ENCODE assay signal across 19 cellular contexts in the genomic region with DNA sequence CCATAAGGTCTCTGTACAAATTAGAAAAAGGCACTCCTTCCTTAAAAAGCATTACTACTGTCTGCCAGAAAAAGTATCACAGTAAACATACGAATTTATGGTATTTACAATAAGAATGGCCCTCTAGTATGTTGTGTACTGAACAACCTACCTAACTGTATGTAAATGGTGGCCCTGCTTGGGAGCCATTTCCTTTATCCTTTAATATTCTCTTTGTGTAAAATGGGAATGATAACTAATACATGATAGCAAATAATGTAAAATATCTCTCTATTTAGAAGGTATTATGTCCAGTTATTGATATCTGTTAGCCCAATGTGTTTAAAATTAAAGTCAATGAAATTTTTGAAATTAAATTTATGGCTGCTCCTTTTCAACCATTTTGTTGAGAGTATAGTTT. TPM values are rescaled to one million over a fixed set of nuclear protein-coding genes. Genes with fewer than 3 reads are reported as not detected.
DNase-seq lines count a peak whose midpoint lies in the region; ATAC-seq, FAIRE-seq and TF ChIP-seq lines count a peak whose summit lies in the region.
"Had no signal": no experiment of that assay in that cellular context is flagged by ENCODE, and none has a peak within 500 bp of the region (broad histone marks: within the 10 kb centered on the region; RNA-seq: fewer than 3 reads in every experiment).

No MANE protein-coding gene starts in this region.

- no peak overlapping the region for H3K27ac ChIP-seq in HepG2 (ENCODE audit: extremely low read length, insufficient read depth, low read length)
- H3K27ac ChIP-seq in right lobe of liver, result no peak overlapping the region
- no peak overlapping the region for H3K27ac ChIP-seq in OCI-LY7 (ENCODE audit: low read depth, low read length, poor library complexity, severe bottlenecking)
- H3K27ac ChIP-seq in endothelial cell of umbilical vein (ENCODE audit: insufficient read depth, low read depth, low read length), result no peak overlapping the region
- H3K27ac ChIP-seq: left ventricle myocardium inferior, ovary, sigmoid colon, vagina had no signal

- H3K4me2 ChIP-seq in HepG2 (ENCODE audit: low read depth, low read length) (peak overlapping the region; percentile 79; the same call in 1 of the 2 replicates), OCI-LY7 (ENCODE audit: low read length) (peak overlapping the region; percentile 77), endothelial cell of umbilical vein (ENCODE audit: insufficient read depth, low read length) (peak overlapping the region; percentile 99)

- H3K9me3 ChIP-seq in HepG2 (ENCODE audit: low read length), result no peaks in the 10 kb centered on the region
- H3K9me3 ChIP-seq in right lobe of liver, result no peaks in the 10 kb centered on the region
- H3K9me3 ChIP-seq in OCI-LY7 (ENCODE audit: low read length), result no peaks in the 10 kb centered on the region
- H3K9me3 ChIP-seq in endothelial cell of umbilical vein (replicated peaks; ENCODE audit: control insufficient read depth, insufficient read depth, low read length), result no peaks in the 10 kb centered on the region
- H3K9me3 ChIP-seq: left ventricle myocardium inferior, ovary, sigmoid colon, vagina had no signal

- H2AFZ ChIP-seq in HepG2 (ENCODE audit: low read length) (no peak overlapping the region), OCI-LY7 (ENCODE audit: low read length) (no peak overlapping the region), endothelial cell of umbilical vein (ENCODE audit: low read depth, low read length) (no peak overlapping the region)

- no peak for TF ChIP-seq POLR2A in HepG2 (IDR thresholded peaks at IDR 0.05; ENCODE audit: insufficient read depth in 1 of 2, low read depth in 2 of 2, low read length in 2 of 2)
- TF ChIP-seq POLR2A in right lobe of liver (IDR thresholded peaks at IDR 0.05), result no peak
- TF ChIP-seq POLR2A in endothelial cell of umbilical vein (IDR thresholded peaks at IDR 0.05; ENCODE audit: low read depth, low read length), result no peak

- H3K27me3 ChIP-seq in HepG2 (ENCODE audit: control insufficient read depth in 1 of 2, insufficient read depth in 2 of 2, low read length in 2 of 2), result no peaks in the 10 kb centered on the region; a peak in 1 of 5 replicates
- no peaks in the 10 kb centered on the region for H3K27me3 ChIP-seq in right lobe of liver
- H3K27me3 ChIP-seq in endothelial cell of umbilical vein (ENCODE audit: control insufficient read depth in 2 of 2, insufficient read depth in 2 of 2, low read length in 2 of 2), result no peaks in the 10 kb centered on the region
- H3K27me3 ChIP-seq: ovary, sigmoid colon, vagina had no signal

- FAIRE-seq in HepG2 (lab: Jason Lieb, UNC) (no peak), endothelial cell of umbilical vein (lab: Jason Lieb, UNC) (no peak)

- CTCF ChIA-PET in HepG2 (lab: Yijun Ruan, JAX; ENCODE audit: low intra/inter-chr PET ratio, low total read pairs) (no interaction called here), OCI-LY7 (lab: Charles Lee; ENCODE audit: unreplicated experiment) (no interaction called here), endothelial cell of umbilical vein (lab: Charles Lee) (interaction anchor here (1.3 kb wide), 1 partner anchor 46 kb away, joined by 5 read pairs; no protein-coding TSS in a partner anchor)

- peaks cover 24% of the 10 kb centered on the region for H3K4me1 ChIP-seq in HepG2 (ENCODE audit: insufficient read depth, low read length)
- peaks cover 0 to 26% (median 0%) of the 10 kb centered on the region in 4 donors for H3K4me1 ChIP-seq in right lobe of liver
- H3K4me1 ChIP-seq in OCI-LY7 (ENCODE audit: insufficient read depth, low read length, poor library complexity, severe bottlenecking), result peaks cover 42% of the 10 kb centered on the region
- peaks cover 14% of the 10 kb centered on the region for H3K4me1 ChIP-seq in endothelial cell of umbilical vein (ENCODE audit: control insufficient read depth, extremely low read depth, insufficient read depth, low read length)

- in situ Hi-C loops in HepG2 (cut with HindIII; ENCODE audit: extremely low pct_ligation_motif_present, low pct_unique_long_range_greater_than_20kb), result no loop called here

- H3K36me3 ChIP-seq in HepG2 (replicated peaks in 1 of 2; ENCODE audit: control insufficient read depth in 1 of 2, insufficient read depth in 2 of 2, low read length in 2 of 2) (peaks cover 7 to 24% of the 10 kb centered on the region in 2 experiments; a peak in 3 of 5 replicates), right lobe of liver (peaks cover 0 to 22% (median 0%) of the 10 kb centered on the region in 4 donors), OCI-LY7 (ENCODE audit: insufficient read depth, low read length) (peaks cover 88% of the 10 kb centered on the region), endothelial cell of umbilical vein (ENCODE audit: control insufficient read depth in 2 of 2, extremely low read depth in 1 of 2, insufficient read depth in 2 of 2, low read length in 2 of 2) (peaks cover 0 to 14% of the 10 kb centered on the region in 2 experiments)
- H3K36me3 ChIP-seq: ovary had no signal

- H3K27ac Mint-ChIP-seq in stimulated activated effector memory CD8-positive, alpha-beta T cell treated with anti-CD3 and anti-CD28 coated beads, Interleukin-12 subunit alpha, Interleukin-12 subunit beta, amount 100 ng/mL, for 72 hours, result no peak overlapping the region
- H3K27ac Mint-ChIP-seq: activated naive CD8-positive, alpha-beta T cell treated with anti-CD3 and anti-CD28 coated beads, Interleukin-2, amount 10 ng/mL, durations not matched to agents 7 days and 5 days had no signal

- TF ChIP-seq EP300 in HepG2 (IDR thresholded peaks at IDR 0.05; ENCODE audit: low read depth in 2 of 2, low read length in 2 of 2), result no peak
- no peak for TF ChIP-seq EP300 in HepG2 (CRISPR knock-in tag; IDR thresholded peaks at IDR 0.05; ENCODE audit: borderline replicate concordance)

- BruUV-seq in HepG2 (replicated peaks; lab: Mats Ljungman, UMichigan) (no TSS peak), OCI-LY7 (replicated peaks; lab: Mats Ljungman, UMichigan) (no TSS peak), endothelial cell of umbilical vein (replicated peaks; lab: Mats Ljungman, UMichigan) (no TSS peak)

- no peaks in the 10 kb centered on the region for H3K9me2 ChIP-seq in OCI-LY7 (ENCODE audit: insufficient read depth, low read length)

- H4K20me1 ChIP-seq in HepG2 (ENCODE audit: insufficient read depth, low read length) (peaks cover 32% of the 10 kb centered on the region), OCI-LY7 (ENCODE audit: insufficient read depth, low read length) (peaks cover 47% of the 10 kb centered on the region), endothelial cell of umbilical vein (replicated peaks; ENCODE audit: control insufficient read depth, extremely low read depth, insufficient read depth, low read length) (no peaks in the 10 kb centered on the region)

- dilution Hi-C loops in endothelial cell of umbilical vein (cut with MboI; ENCODE audit: extremely low pct_ligation_motif_present, low sequenced_read_pairs), result no loop called here

- POLR2A ChIA-PET in HepG2 (lab: Yijun Ruan, JAX) (no interaction called here), OCI-LY7 (lab: Charles Lee) (interaction anchor here (0.6 to 1.3 kb wide), 4 partner anchors 9 to 1049 kb away, joined by 3 to 4 read pairs (median 3); no protein-coding TSS in a partner anchor), endothelial cell of umbilical vein (lab: Charles Lee) (no interaction called here)

- H3K9ac ChIP-seq in HepG2 (ENCODE audit: insufficient read depth, low read depth, low read length) (no peak overlapping the region), endothelial cell of umbilical vein (replicated peaks; ENCODE audit: extremely low read depth, insufficient read depth, low read length) (no peak overlapping the region)

- no peak for ATAC-seq in HepG2
- no peak for ATAC-seq in right lobe of liver
- no peak for ATAC-seq in stimulated activated effector memory CD8-positive, alpha-beta T cell treated with anti-CD3 and anti-CD28 coated beads, Interleukin-12 subunit alpha, Interleukin-12 subunit beta, amount 100 ng/mL, for 72 hours
- ATAC-seq: HCT116, Panc1 had no signal

- H3K4me1 Mint-ChIP-seq in stimulated activated effector memory CD8-positive, alpha-beta T cell treated with anti-CD3 and anti-CD28 coated beads, Interleukin-12 subunit alpha, Interleukin-12 subunit beta, amount 100 ng/mL, for 72 hours, result peaks cover 19% of the 10 kb centered on the region

- TF ChIP-seq CTCF in HepG2 (CRISPR knock-in tag; IDR thresholded peaks at IDR 0.05) (no peak), right lobe of liver (IDR thresholded peaks at IDR 0.05) (no peak), OCI-LY7 (conservative IDR thresholded peaks at IDR 0.05; ENCODE audit: low read length) (no peak), endothelial cell of umbilical vein (IDR thresholded peaks at IDR 0.05; ENCODE audit: extremely low read depth in 1 of 2, insufficient read depth in 1 of 2, low read depth in 1 of 2, low read length in 2 of 2) (no peak)

- DNase-seq in HepG2 (ENCODE audit: low spot score), result no peak
- no peak for DNase-seq in right lobe of liver
- no peak for DNase-seq in OCI-LY7 (ENCODE audit: low spot score)
- DNase-seq in endothelial cell of umbilical vein (ENCODE audit: low read depth, low spot score), result no peak
- DNase-seq in stimulated activated effector memory CD8-positive, alpha-beta T cell treated with anti-CD3 and anti-CD28 coated beads, Interleukin-12 subunit alpha, Interleukin-12 subunit beta, amount 100 ng/mL, for 72 hours (ENCODE audit: low spot score in 2 of 2), result no peak
- no peak for DNase-seq in NCI-H2227 (lab: John Stamatoyannopoulos, UW; ENCODE audit: unreplicated experiment)
- no peak for DNase-seq in NK-92 treated with Interleukin-12 subunit alpha and Interleukin-12 subunit beta, amount 100 ng/mL, for 24 hours (lab: John Stamatoyannopoulos, UW)
- DNase-seq in LoVo (ENCODE audit: low spot score), result no peak
- DNase-seq: activated CD4-positive, alpha-beta T cell treated with anti-CD3 and anti-CD28 coated beads, Interleukin-2, amount 10 ng/mL, durations not matched to agents 24 days and 14 days; activated naive CD8-positive, alpha-beta T cell treated with anti-CD3 and anti-CD28 coated beads, Interleukin-2, amount 10 ng/mL, durations not matched to agents 7 days and 5 days; KG1; left ventricle myocardium inferior; NCI-H69; ovary; sigmoid colon; stimulated activated CD4-positive, alpha-beta T cell treated with anti-CD3 and anti-CD28 coated beads, Interleukin-2, amount 100 ng/mL, for 24 hours had no signal

- intact Hi-C loops in HepG2 (cut with micrococcal nuclease; ENCODE audit: unreplicated experiment), result no loop called here
- intact Hi-C loops in right lobe of liver (cut with DNase I), result no loop called here
- intact Hi-C loops in OCI-LY7 (cut with micrococcal nuclease; ENCODE audit: unreplicated experiment), result no loop called here
- intact Hi-C loops in endothelial cell of umbilical vein (cut with micrococcal nuclease), result no loop called here

- H3K9me1 ChIP-seq in endothelial cell of umbilical vein (replicated peaks; ENCODE audit: control insufficient read depth, extremely low read depth, insufficient read depth, low read length), result no peaks in the 10 kb centered on the region

- no peaks in the 10 kb centered on the region for H3K9me3 Mint-ChIP-seq in stimulated activated effector memory CD8-positive, alpha-beta T cell treated with anti-CD3 and anti-CD28 coated beads, Interleukin-12 subunit alpha, Interleukin-12 subunit beta, amount 100 ng/mL, for 72 hours
- H3K9me3 Mint-ChIP-seq: activated CD4-positive, alpha-beta T cell treated with anti-CD3 and anti-CD28 coated beads, Interleukin-2, amount 10 ng/mL, durations not matched to agents 24 days and 14 days; activated naive CD8-positive, alpha-beta T cell treated with anti-CD3 and anti-CD28 coated beads, Interleukin-2, amount 10 ng/mL, durations not matched to agents 7 days and 5 days had no signal

- peaks cover 90% of the 10 kb centered on the region for H3K36me3 Mint-ChIP-seq in stimulated activated effector memory CD8-positive, alpha-beta T cell treated with anti-CD3 and anti-CD28 coated beads, Interleukin-12 subunit alpha, Interleukin-12 subunit beta, amount 100 ng/mL, for 72 hours

- TF ChIP-seq RAD21 in HepG2 (CRISPR knock-in tag; IDR thresholded peaks at IDR 0.05), result no peak

- H3K4me3 ChIP-seq in HepG2 (replicated peaks in 1 of 3; ENCODE audit: insufficient read depth in 1 of 3, low read depth in 2 of 3, low read length in 3 of 3) (no peak overlapping the region), right lobe of liver (no peak overlapping the region), OCI-LY7 (ENCODE audit: low read depth, low read length, poor library complexity, severe bottlenecking) (peak overlapping the region; percentile 87), endothelial cell of umbilical vein (replicated peaks in 1 of 3; ENCODE audit: insufficient read depth in 1 of 3, low read depth in 1 of 3, low read length in 3 of 3) (no peak overlapping the region)
- H3K4me3 ChIP-seq: left ventricle myocardium inferior, ovary, sigmoid colon, vagina had no signal

- WGBS in HepG2 (ENCODE audit: low lambda C conversion rate), result 100% methylated on average over 1 of the region's 1 CpG
- WGBS in right lobe of liver (ENCODE audit: insufficient coverage, low coverage, low lambda C conversion rate, missing lambda C conversion rate), result 75% methylated on average over 1 of the region's 1 CpG

- H3K4me3 Mint-ChIP-seq in stimulated activated effector memory CD8-positive, alpha-beta T cell treated with anti-CD3 and anti-CD28 coated beads, Interleukin-12 subunit alpha, Interleukin-12 subunit beta, amount 100 ng/mL, for 72 hours, result peak overlapping the region; percentile 99

- H3K79me2 ChIP-seq in HepG2 (ENCODE audit: insufficient read depth, low read length) (peaks cover 92% of the 10 kb centered on the region), OCI-LY7 (ENCODE audit: insufficient read depth, low read depth, low read length) (peaks cover 100% of the 10 kb centered on the region), endothelial cell of umbilical vein (ENCODE audit: control insufficient read depth, insufficient read depth, low read length) (peaks cover 96% of the 10 kb centered on the region)

RNA-seq across cellular contexts. Expression of gene DR1, which starts 5.2 kb away (rescaled TPM):
- 42.3 and 54.7 TPM in 2 replicates for total RNA-seq in HepG2 (2016; rRNA removed; fragmentation: Illumina TruSeq; extraction: Trizol)
- total RNA-seq in HepG2 (2016; cell fraction: cytosol; rRNA removed; fragmentation: Illumina TruSeq; extraction: Trizol; ENCODE audit: low read depth), result 8.3 and 8.9 TPM in 2 replicates
- total RNA-seq in HepG2 (2016; cell fraction: insoluble cytoplasmic fraction; rRNA removed; fragmentation: Illumina TruSeq; extraction: Trizol), result 40.3 and 56.8 TPM in 2 replicates
- total RNA-seq in HepG2 (2016; cell fraction: membrane; rRNA removed; fragmentation: Illumina TruSeq; extraction: Trizol), result 33.3 and 35.5 TPM in 2 replicates
- 26.3 and 27.4 TPM in 2 replicates for total RNA-seq in HepG2 (2016; cell fraction: nucleus; rRNA removed; fragmentation: Illumina TruSeq; extraction: Trizol)
- 15.7 and 17.8 TPM in 2 replicates for polyA plus RNA-seq in HepG2 (2011; rRNA removed)
- 7.5 and 10.7 TPM in 2 replicates for polyA plus RNA-seq in HepG2 (2011; cell fraction: cytosol; rRNA removed)
- polyA plus RNA-seq in HepG2 (2011; cell fraction: nucleus; rRNA removed), result 4.2 and 5.7 TPM in 2 replicates
- polyA plus RNA-seq in HepG2 (2012), result 21.7 and 21.9 TPM in 2 replicates
- polyA plus RNA-seq in HepG2 (2016; cell fraction: cytosol; fragmentation: Illumina TruSeq; extraction: Trizol; ENCODE audit: low read depth), result 6.9 and 9.7 TPM in 2 replicates
- 45.0 and 48.3 TPM in 2 replicates for polyA plus RNA-seq in HepG2 (2016; cell fraction: insoluble cytoplasmic fraction; fragmentation: Illumina TruSeq; extraction: Trizol; ENCODE audit: low read depth)
- 20.9 and 24.4 TPM in 2 replicates for polyA plus RNA-seq in HepG2 (2016; cell fraction: membrane; fragmentation: Illumina TruSeq; extraction: Trizol; ENCODE audit: low read depth)
- polyA plus RNA-seq in HepG2 (2016; cell fraction: nucleus; fragmentation: Illumina TruSeq; extraction: Trizol; ENCODE audit: insufficient read depth, low read depth), result 23.2 and 23.5 TPM in 2 replicates
- polyA minus RNA-seq in HepG2 (2011; rRNA and poly(A)+ RNA removed; ENCODE audit: low replicate concordance), result 25.8 and 45.3 TPM in 2 replicates
- 25.3 and 30.3 TPM in 2 replicates for polyA minus RNA-seq in HepG2 (2011; cell fraction: cytosol; rRNA and poly(A)+ RNA removed)
- 21.6 and 26.0 TPM in 2 replicates for polyA minus RNA-seq in HepG2 (2011; cell fraction: nucleus; rRNA and poly(A)+ RNA removed)
- 10 to 100 TPM; 15.7 to 26.7 (median 17.7) TPM for total RNA-seq in right lobe of liver
- 61.3 and 81.3 TPM in 2 replicates for total RNA-seq in OCI-LY7 (2014; rRNA removed; shearing (Covaris generic))
- total RNA-seq in OCI-LY7 (2022), result 90.4 and 102 TPM in 2 replicates
- total RNA-seq in endothelial cell of umbilical vein, result 49.4 and 52.2 TPM in 2 replicates
- polyA plus RNA-seq in endothelial cell of umbilical vein, result 9.1 and 11.7 TPM in 2 replicates
- 20.7 and 20.8 TPM in 2 replicates for polyA plus RNA-seq in endothelial cell of umbilical vein (2011; cell fraction: cytosol; rRNA removed)
- polyA plus RNA-seq in endothelial cell of umbilical vein (2011; cell fraction: nucleus; rRNA removed), result 10.1 and 13.6 TPM in 2 replicates
- polyA plus RNA-seq in endothelial cell of umbilical vein (2012), result 27.8 and 40.9 TPM in 2 replicates
- 24.6 and 28.0 TPM in 2 replicates for polyA minus RNA-seq in endothelial cell of umbilical vein
- polyA minus RNA-seq in endothelial cell of umbilical vein (2011; cell fraction: cytosol; rRNA and poly(A)+ RNA removed), result 48.9 TPM
- polyA minus RNA-seq in endothelial cell of umbilical vein (2011; cell fraction: nucleus; rRNA and poly(A)+ RNA removed), result 13.8 and 20.2 TPM in 2 replicates
